Comparison of ENCODE assay signal across 14 cellular contexts in the genomic region with DNA sequence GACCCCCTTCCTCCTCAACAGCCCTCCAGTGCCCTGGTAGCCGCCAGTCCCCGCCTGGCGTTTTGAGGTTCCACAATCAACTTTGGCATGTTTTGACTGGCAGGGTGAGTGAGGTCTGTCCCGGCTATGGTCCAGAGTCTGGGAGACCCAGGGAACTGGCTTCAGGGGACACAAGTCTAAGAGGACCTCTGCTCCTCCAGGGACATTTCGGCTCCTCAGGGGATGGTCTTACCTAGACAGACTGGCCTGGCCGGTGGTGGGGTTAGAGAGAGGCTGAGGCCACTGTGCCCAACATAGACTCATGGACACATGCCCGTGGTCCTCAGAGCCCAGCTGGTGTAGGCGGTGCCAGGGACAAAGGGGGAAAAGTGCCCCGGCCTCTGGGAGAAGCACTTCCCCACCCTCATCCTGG. TPM values are rescaled to one million over a fixed set of nuclear protein-coding genes. Genes with fewer than 3 reads are reported as not detected.
DNase-seq lines count a peak whose midpoint lies in the region; TF ChIP-seq lines count a peak whose summit lies in the region.
"Had no signal": no experiment of that assay in that cellular context is flagged by ENCODE, and none has a peak within 500 bp of the region (broad histone marks: within the 10 kb centered on the region; RNA-seq: fewer than 3 reads in every experiment).

No MANE protein-coding gene starts in this region.

- POLR2A ChIA-PET in activated CD4-positive, alpha-beta T cell treated with anti-CD3 and anti-CD28 coated beads, Interleukin-2, amount 10 ng/mL, durations not matched to agents 7 days and 5 days (lab: Charles Lee): interaction anchor here (1.2 kb wide), 1 partner anchor 11 kb away, joined by 4 read pairs; no protein-coding TSS in a partner anchor

- no peaks in the 10 kb centered on the region for H3K27me3 Mint-ChIP-seq in activated CD4-positive, alpha-beta T cell treated with anti-CD3 and anti-CD28 coated beads, Interleukin-2, amount 10 ng/mL, durations not matched to agents 7 days and 5 days
- H3K27me3 Mint-ChIP-seq in endothelial cell (ENCODE audit: unreplicated experiment): peaks cover 10% of the 10 kb centered on the region

- TF ChIP-seq CTCF in VCaP (conservative IDR thresholded peaks at IDR 0.05) (no peak), endothelial cell (IDR thresholded peaks at IDR 0.05; ENCODE audit: unreplicated experiment) (no peak)

- H3K27ac ChIP-seq in VCaP (peak overlapping the region; percentile 93), temporal lobe (ENCODE audit: low read depth, low read length) (peak overlapping the region; percentile 72)

- H3K4me1 Mint-ChIP-seq in activated CD4-positive, alpha-beta T cell treated with anti-CD3 and anti-CD28 coated beads, Interleukin-2, amount 10 ng/mL, durations not matched to agents 7 days and 5 days: peaks cover 61% of the 10 kb centered on the region
- H3K4me1 Mint-ChIP-seq in endothelial cell (ENCODE audit: unreplicated experiment): peaks cover 36% of the 10 kb centered on the region

- CTCF ChIA-PET in activated CD4-positive, alpha-beta T cell treated with anti-CD3 and anti-CD28 coated beads, Interleukin-2, amount 10 ng/mL, durations not matched to agents 7 days and 5 days (lab: Charles Lee): interaction anchor here (7.9 to 15.8 kb wide), 2 partner anchors 9 to 22 kb away, joined by 89 to 118 read pairs; no protein-coding TSS in a partner anchor

- no peak for DNase-seq in activated CD4-positive, alpha-beta T cell treated with anti-CD3 and anti-CD28 coated beads, Interleukin-2, amount 10 ng/mL, durations not matched to agents 7 days and 5 days
- DNase-seq in activated CD4-positive, alpha-beta T cell treated with anti-CD3 and anti-CD28 coated beads, Interleukin-2, amount 50 U/mL, for 48 hours: no peak
- DNase-seq in endothelial cell (ENCODE audit: low spot score): no peak
- no peak for DNase-seq in effector CD8-positive, alpha-beta T cell (lab: John Stamatoyannopoulos, UW)
- DNase-seq in midbrain (lab: John Stamatoyannopoulos, UW): no peak
- DNase-seq in NCI-H187 treated with DMSO at 0.1 percent for 48 hours (lab: John Stamatoyannopoulos, UW): no peak
- DNase-seq: activated CD4-positive, alpha-beta T cell treated with anti-CD3 and anti-CD28 coated beads for 1 hour; NCI-H446 treated with DMSO at 0.1 percent for 48 hours; SHP77 treated with DMSO at 0.1 percent for 48 hours had no signal

- no peaks in the 10 kb centered on the region for H3K9me3 Mint-ChIP-seq in activated CD4-positive, alpha-beta T cell treated with anti-CD3 and anti-CD28 coated beads, Interleukin-2, amount 10 ng/mL, durations not matched to agents 7 days and 5 days
- H3K9me3 Mint-ChIP-seq in endothelial cell (ENCODE audit: unreplicated experiment): no peaks in the 10 kb centered on the region

- peak overlapping the region; percentile 85 for H3K27ac Mint-ChIP-seq in activated CD4-positive, alpha-beta T cell treated with anti-CD3 and anti-CD28 coated beads, Interleukin-2, amount 10 ng/mL, durations not matched to agents 7 days and 5 days
- no peak overlapping the region for H3K27ac Mint-ChIP-seq in endothelial cell (ENCODE audit: unreplicated experiment)

- peaks cover 62% of the 10 kb centered on the region for H3K36me3 Mint-ChIP-seq in activated CD4-positive, alpha-beta T cell treated with anti-CD3 and anti-CD28 coated beads, Interleukin-2, amount 10 ng/mL, durations not matched to agents 7 days and 5 days (ENCODE audit: low read depth)
- peaks cover 18% of the 10 kb centered on the region for H3K36me3 Mint-ChIP-seq in endothelial cell (ENCODE audit: low read depth, unreplicated experiment)

- peak overlapping the region; percentile 78 for H3K4me3 Mint-ChIP-seq in activated CD4-positive, alpha-beta T cell treated with anti-CD3 and anti-CD28 coated beads, Interleukin-2, amount 10 ng/mL, durations not matched to agents 7 days and 5 days
- peak overlapping the region; percentile 37 for H3K4me3 Mint-ChIP-seq in endothelial cell (ENCODE audit: unreplicated experiment)

RNA-seq across cellular contexts. Expression of a gene that starts 2.2 kb away (rescaled TPM):
- 100 to 1,000 TPM; 331 to 364 TPM for total RNA-seq in activated CD4-positive, alpha-beta T cell treated with anti-CD3 and anti-CD28 coated beads, Interleukin-2, amount 10 ng/mL, durations not matched to agents 7 days and 5 days
- total RNA-seq in endothelial cell (ENCODE audit: unreplicated experiment) (55.8 TPM), temporal lobe (0.49 TPM)

RNA-seq across cellular contexts. Expression of a gene that starts 4.2 kb away (rescaled TPM):
- total RNA-seq in activated CD4-positive, alpha-beta T cell treated with anti-CD3 and anti-CD28 coated beads, Interleukin-2, amount 10 ng/mL, durations not matched to agents 7 days and 5 days: 100 to 1,000 TPM; 414 to 438 TPM
- total RNA-seq in endothelial cell (ENCODE audit: unreplicated experiment): 292 TPM
- total RNA-seq in temporal lobe: 2.0 TPM

RNA-seq across cellular contexts. Expression of a gene that starts 13.4 kb away (rescaled TPM):
- total RNA-seq in activated CD4-positive, alpha-beta T cell treated with anti-CD3 and anti-CD28 coated beads, Interleukin-2, amount 10 ng/mL, durations not matched to agents 7 days and 5 days: not detected
- not detected for total RNA-seq in endothelial cell (ENCODE audit: unreplicated experiment)
- not detected for total RNA-seq in temporal lobe
- total RNA-seq: A673, body of pancreas, kidney epithelial cell had no signal

RNA-seq across cellular contexts. Expression of a gene that starts 35.6 kb away (rescaled TPM):
- 10 to 100 TPM; 49.7 to 57.6 TPM for total RNA-seq in activated CD4-positive, alpha-beta T cell treated with anti-CD3 and anti-CD28 coated beads, Interleukin-2, amount 10 ng/mL, durations not matched to agents 7 days and 5 days
- total RNA-seq in endothelial cell (ENCODE audit: unreplicated experiment) (72.6 TPM), temporal lobe (3.0 TPM)

RNA-seq across cellular contexts. Expression of a gene that starts 54.1 kb away (rescaled TPM):
- total RNA-seq in activated CD4-positive, alpha-beta T cell treated with anti-CD3 and anti-CD28 coated beads, Interleukin-2, amount 10 ng/mL, durations not matched to agents 7 days and 5 days: 100 to 1,000 TPM; 121 to 136 TPM
- 23.8 TPM for total RNA-seq in endothelial cell (ENCODE audit: unreplicated experiment)
- 1.7 TPM for total RNA-seq in temporal lobe

Comparison
In these comparisons a context has a peak if more than half of its experiments do, and no peak if none do; other contexts are left out.
1. RNA of a gene that starts 2.2 kb away (total RNA-seq): 331 to 364 TPM in activated CD4-positive, alpha-beta T cell treated with anti-CD3 and anti-CD28 coated beads, Interleukin-2, amount 10 ng/mL, durations not matched to agents 7 days and 5 days and 55.8 TPM in endothelial cell (single experiment); 0.49 TPM in temporal lobe (single experiment); every median in the first group is over 10 times any median in the second.
2. RNA of a gene that starts 4.2 kb away (total RNA-seq): 414 to 438 TPM in activated CD4-positive, alpha-beta T cell treated with anti-CD3 and anti-CD28 coated beads, Interleukin-2, amount 10 ng/mL, durations not matched to agents 7 days and 5 days and 292 TPM in endothelial cell (single experiment); 2.0 TPM in temporal lobe (single experiment); every median in the first group is over 10 times any median in the second.